In genomic region chr6:27772261-27773001, GRCh38 we compare ENCODE assay signal across 1 cellular context.
TF ChIP-seq lines count a peak whose summit lies in the region.

No MANE protein-coding gene starts in this region.

TF ChIP-seq in HepG2, 621 proteins besides CTCF, POLR2A, EP300 and RAD21 (continued from another document):
- TF ChIP-seq ZNF407 (CRISPR knock-in tag; IDR thresholded peaks at IDR 0.05; ENCODE audit: not compliant biosample characterization) (peak; percentile 82), DR1 (CRISPR knock-in tag; IDR thresholded peaks at IDR 0.05) (peak; percentile 71), RNF219 (CRISPR knock-in tag; IDR thresholded peaks at IDR 0.05) (no peak), KLF16 (CRISPR knock-in tag; IDR thresholded peaks at IDR 0.05) (peak in 1 of 2 experiments; percentile 93; a peak in 2 of 4 replicates), THAP7 (CRISPR knock-in tag; IDR thresholded peaks at IDR 0.05) (no peak), ATF5 (CRISPR knock-in tag; IDR thresholded peaks at IDR 0.05; ENCODE audit: low read depth) (no peak), MATR3 (CRISPR knock-in tag; IDR thresholded peaks at IDR 0.05) (no peak), ZNF670 (CRISPR knock-in tag; IDR thresholded peaks at IDR 0.05; ENCODE audit: borderline replicate concordance) (peak; percentile 87), POLR2AphosphoS2 (IDR thresholded peaks at IDR 0.05; ENCODE audit: low read depth, low read length) (no peak), ZMYM4 (CRISPR knock-in tag; IDR thresholded peaks at IDR 0.05) (peak; percentile 96), ETS1 (CRISPR knock-in tag; IDR thresholded peaks at IDR 0.05) (no peak), ATF4 (CRISPR knock-in tag; IDR thresholded peaks at IDR 0.05) (peak; percentile 3 to 71; a peak in 2 of 4 replicates), MLX (CRISPR knock-in tag; IDR thresholded peaks at IDR 0.05) (0 out of 2 replicates have a peak, but pooled peaks have one; percentile 29), JUNB (CRISPR knock-in tag; IDR thresholded peaks at IDR 0.05; ENCODE audit: borderline replicate concordance) (no peak), CHD4 (IDR thresholded peaks at IDR 0.05; ENCODE audit: borderline replicate concordance, low read length) (no peak; the same call in 1 of the 2 replicates), MTA1 (CRISPR knock-in tag; IDR thresholded peaks at IDR 0.05; ENCODE audit: borderline replicate concordance) (peak; percentile 74; the same call in 1 of the 2 replicates), NR2F1 (CRISPR knock-in tag; IDR thresholded peaks at IDR 0.05) (no peak; a peak in 1 of 4 replicates), ZNF709 (CRISPR knock-in tag; IDR thresholded peaks at IDR 0.05) (peak; percentile 90), ZNF607 (CRISPR knock-in tag; IDR thresholded peaks at IDR 0.05; ENCODE audit: borderline replicate concordance) (peak; percentile 68), MED13 (CRISPR knock-in tag; IDR thresholded peaks at IDR 0.05) (no peak), ZNF768 (CRISPR knock-in tag; IDR thresholded peaks at IDR 0.05) (peak; percentile 81), ZBED4 (CRISPR knock-in tag; IDR thresholded peaks at IDR 0.05; ENCODE audit: borderline replicate concordance) (peak; percentile 91), ZNF558 (CRISPR knock-in tag; IDR thresholded peaks at IDR 0.05; ENCODE audit: borderline replicate concordance) (peak; percentile 86; the same call in 1 of the 2 replicates), SRY (CRISPR knock-in tag; IDR thresholded peaks at IDR 0.05) (0 out of 2 replicates have a peak, but pooled peaks have one; percentile 54), TRIM24 (CRISPR knock-in tag; IDR thresholded peaks at IDR 0.05) (no peak)
